ENCODE assay signal across 11 cellular contexts in genomic region chr2:219293736-219294201, GRCh38. TPM values are rescaled to one million over a fixed set of nuclear protein-coding genes. Genes with fewer than 3 reads are reported as not detected.
DNase-seq lines count a peak whose midpoint lies in the region; ATAC-seq and TF ChIP-seq lines count a peak whose summit lies in the region.
"Had no signal": no experiment of that assay in that cellular context is flagged by ENCODE, and none has a peak within 500 bp of the region (broad histone marks: within the 10 kb centered on the region; RNA-seq: fewer than 3 reads in every experiment).

No MANE protein-coding gene starts in this region.

- peaks cover 16% of the 10 kb centered on the region for H3K4me1 ChIP-seq in upper lobe of right lung
- peaks cover 4% of the 10 kb centered on the region for H3K4me1 ChIP-seq in effector memory CD4-positive, alpha-beta T cell (ENCODE audit: control insufficient read depth, insufficient read depth, low read length, poor library complexity, severe bottlenecking)

- no peaks in the 10 kb centered on the region for H3K27me3 ChIP-seq in upper lobe of right lung
- H3K27me3 ChIP-seq in effector memory CD4-positive, alpha-beta T cell (replicated peaks; ENCODE audit: control insufficient read depth, insufficient read depth, low read length, poor library complexity, severe bottlenecking): no peaks in the 10 kb centered on the region

- no peak for TF ChIP-seq CTCF in mesothelial cell of epicardium (IDR thresholded peaks at IDR 0.05; ENCODE audit: unreplicated experiment)
- no peak for TF ChIP-seq CTCF in upper lobe of right lung (IDR thresholded peaks at IDR 0.05)

- intact Hi-C loops in upper lobe of right lung (cut with DNase I): loop anchor here (5.0 kb wide), 1 partner anchor 131 kb away; the partner anchor contains the start of gene NHEJ1

- H3K27ac ChIP-seq in upper lobe of right lung: no peak overlapping the region
- no peak overlapping the region for H3K27ac ChIP-seq in effector memory CD4-positive, alpha-beta T cell (ENCODE audit: insufficient read depth, low read length, poor library complexity, severe bottlenecking)

- no peaks in the 10 kb centered on the region for H3K27me3 Mint-ChIP-seq in activated naive CD4-positive, alpha-beta T cell treated with anti-CD3 and anti-CD28 coated beads, Interleukin-2, amount 50 U/mL, for 24 hours
- H3K27me3 Mint-ChIP-seq in activated naive CD8-positive, alpha-beta T cell treated with anti-CD3 and anti-CD28 coated beads for 36 hours: no peaks in the 10 kb centered on the region
- H3K27me3 Mint-ChIP-seq in mesothelial cell of epicardium (ENCODE audit: low read depth): peaks cover 23% of the 10 kb centered on the region

- peaks cover 30% of the 10 kb centered on the region for H3K4me1 Mint-ChIP-seq in activated naive CD4-positive, alpha-beta T cell treated with anti-CD3 and anti-CD28 coated beads, Interleukin-2, amount 50 U/mL, for 24 hours
- H3K4me1 Mint-ChIP-seq in activated naive CD8-positive, alpha-beta T cell treated with anti-CD3 and anti-CD28 coated beads for 36 hours: peaks cover 25% of the 10 kb centered on the region
- peaks cover 9% of the 10 kb centered on the region for H3K4me1 Mint-ChIP-seq in mesothelial cell of epicardium

- H3K36me3 ChIP-seq in upper lobe of right lung: no peaks in the 10 kb centered on the region
- H3K36me3 ChIP-seq in effector memory CD4-positive, alpha-beta T cell (ENCODE audit: control insufficient read depth, insufficient read depth, low read length): no peaks in the 10 kb centered on the region

- peak overlapping the region; percentile 96 for H3K27ac Mint-ChIP-seq in activated naive CD4-positive, alpha-beta T cell treated with anti-CD3 and anti-CD28 coated beads, Interleukin-2, amount 50 U/mL, for 24 hours
- peak overlapping the region; percentile 71 for H3K27ac Mint-ChIP-seq in activated naive CD8-positive, alpha-beta T cell treated with anti-CD3 and anti-CD28 coated beads for 36 hours
- H3K27ac Mint-ChIP-seq in mesothelial cell of epicardium: peak overlapping the region; percentile 68

- no peaks in the 10 kb centered on the region for H3K36me3 Mint-ChIP-seq in activated naive CD4-positive, alpha-beta T cell treated with anti-CD3 and anti-CD28 coated beads, Interleukin-2, amount 50 U/mL, for 24 hours
- no peaks in the 10 kb centered on the region for H3K36me3 Mint-ChIP-seq in activated naive CD8-positive, alpha-beta T cell treated with anti-CD3 and anti-CD28 coated beads for 36 hours
- H3K36me3 Mint-ChIP-seq in mesothelial cell of epicardium: no peaks in the 10 kb centered on the region

- ATAC-seq in upper lobe of right lung (no peak), GM18858 (IDR thresholded peaks at IDR 0.05; ENCODE audit: unreplicated experiment) (no peak), GM18867 (IDR thresholded peaks at IDR 0.05; ENCODE audit: unreplicated experiment) (no peak)

- no peak for DNase-seq in activated naive CD4-positive, alpha-beta T cell treated with anti-CD3 and anti-CD28 coated beads, Interleukin-2, amount 50 U/mL, for 16 hours
- no peak for DNase-seq in activated naive CD8-positive, alpha-beta T cell treated with anti-CD3 and anti-CD28 coated beads for 36 hours
- DNase-seq in mesothelial cell of epicardium (ENCODE audit: low spot score in 2 of 2, unreplicated experiment in 2 of 2): peak in 1 of 2 experiments; percentile 33
- DNase-seq in upper lobe of right lung: peak; percentile 40
- DNase-seq in effector memory CD4-positive, alpha-beta T cell: no peak
- DNase-seq: NCI-H2029, Right ventricle myocardium superior had no signal

- H3K4me3 ChIP-seq in upper lobe of right lung: no peak overlapping the region
- H3K4me3 ChIP-seq in effector memory CD4-positive, alpha-beta T cell (ENCODE audit: insufficient read depth, low read depth, low read length, poor library complexity, severe bottlenecking): no peak overlapping the region
- H3K4me3 ChIP-seq: lung had no signal

- peak overlapping the region; percentile 86 for H3K4me3 Mint-ChIP-seq in activated naive CD4-positive, alpha-beta T cell treated with anti-CD3 and anti-CD28 coated beads, Interleukin-2, amount 50 U/mL, for 24 hours
- H3K4me3 Mint-ChIP-seq in activated naive CD8-positive, alpha-beta T cell treated with anti-CD3 and anti-CD28 coated beads for 36 hours: peak overlapping the region; percentile 75
- peak overlapping the region; percentile 72 for H3K4me3 Mint-ChIP-seq in mesothelial cell of epicardium

- H3K9me3 ChIP-seq in upper lobe of right lung: no peaks in the 10 kb centered on the region
- H3K9me3 ChIP-seq in effector memory CD4-positive, alpha-beta T cell (ENCODE audit: control insufficient read depth, low read length): no peaks in the 10 kb centered on the region

- no peaks in the 10 kb centered on the region for H3K9me3 Mint-ChIP-seq in activated naive CD4-positive, alpha-beta T cell treated with anti-CD3 and anti-CD28 coated beads, Interleukin-2, amount 50 U/mL, for 24 hours
- H3K9me3 Mint-ChIP-seq in activated naive CD8-positive, alpha-beta T cell treated with anti-CD3 and anti-CD28 coated beads for 36 hours: no peaks in the 10 kb centered on the region
- H3K9me3 Mint-ChIP-seq in mesothelial cell of epicardium: no peaks in the 10 kb centered on the region

RNA-seq across cellular contexts. Expression of gene DNAJB2, which starts 14.6 kb away (rescaled TPM):
- total RNA-seq in activated naive CD8-positive, alpha-beta T cell treated with anti-CD3 and anti-CD28 coated beads for 36 hours: 10 to 100 TPM; 43.8 to 47.5 TPM
- total RNA-seq in mesothelial cell of epicardium (39.7 to 47.8 TPM (median 43.4 TPM) in 3 replicates), upper lobe of right lung (79.4 TPM)

RNA-seq across cellular contexts. Expression of gene PTPRN, which starts 15.4 kb away (rescaled TPM):
- 1 to 10 TPM; 1.7 to 2.5 TPM for total RNA-seq in activated naive CD8-positive, alpha-beta T cell treated with anti-CD3 and anti-CD28 coated beads for 36 hours
- total RNA-seq in mesothelial cell of epicardium: 0.33 to 0.50 TPM (median 0.38 TPM) in 3 replicates
- total RNA-seq in upper lobe of right lung: not detected
- total RNA-seq: Right ventricle myocardium superior had no signal

RNA-seq across cellular contexts. Expression of gene RESP18, which starts 38.8 kb away (rescaled TPM):
- not detected for total RNA-seq in activated naive CD8-positive, alpha-beta T cell treated with anti-CD3 and anti-CD28 coated beads for 36 hours
- not detected in 3 replicates for total RNA-seq in mesothelial cell of epicardium
- not detected for total RNA-seq in upper lobe of right lung
- total RNA-seq: lung, Right ventricle myocardium superior had no signal

RNA-seq across cellular contexts. Expression of gene TUBA4A, which starts 40.1 kb away (rescaled TPM):
- 100 to 1,000 TPM; 208 to 212 TPM for total RNA-seq in activated naive CD8-positive, alpha-beta T cell treated with anti-CD3 and anti-CD28 coated beads for 36 hours
- total RNA-seq in mesothelial cell of epicardium (0.47 to 1.1 TPM (median 0.63 TPM) in 3 replicates), upper lobe of right lung (45.4 TPM)

RNA-seq across cellular contexts. Expression of gene TUBA4B, which starts 40.7 kb away (rescaled TPM):
- not detected for total RNA-seq in activated naive CD8-positive, alpha-beta T cell treated with anti-CD3 and anti-CD28 coated beads for 36 hours
- total RNA-seq in mesothelial cell of epicardium (not detected in 3 replicates), upper lobe of right lung (not detected)
- total RNA-seq: Right ventricle myocardium superior had no signal
